In genomic region chr12:121789800-121790748, GRCh38 we compare ENCODE assay signal across 8 cellular contexts. TPM values are rescaled to one million over a fixed set of nuclear protein-coding genes. Genes with fewer than 3 reads are reported as not detected.
DNase-seq lines count a peak whose midpoint lies in the region; ATAC-seq and TF ChIP-seq lines count a peak whose summit lies in the region.

No MANE protein-coding gene starts in this region.

- no peaks in the 10 kb centered on the region for H3K9me3 ChIP-seq in HCT116 (ENCODE audit: control insufficient read depth in 1 of 2, insufficient read depth in 1 of 2, low read depth in 1 of 2, low read length in 2 of 2)

- no peaks in the 10 kb centered on the region for H3K9me3 Mint-ChIP-seq in activated T-cell treated with anti-CD3 and anti-CD28 coated beads, Interleukin-2, amount 50 U/mL, for 4 hours

- no peaks in the 10 kb centered on the region for H4K20me1 ChIP-seq in HCT116 (ENCODE audit: insufficient read depth)

- no peak overlapping the region for H3K4me3 ChIP-seq in HCT116 (replicated peaks in 1 of 2; ENCODE audit: low read depth in 1 of 2, low read length in 2 of 2)

- H3K27me3 Mint-ChIP-seq in activated T-cell treated with anti-CD3 and anti-CD28 coated beads, Interleukin-2, amount 50 U/mL, for 4 hours (ENCODE audit: low read depth), result no peaks in the 10 kb centered on the region

- CTCF ChIA-PET in HCT116 (lab: Charles Lee), result interaction anchor here (1.1 kb wide), 1 partner anchor 13 kb away, joined by 3 read pairs; no protein-coding TSS in a partner anchor

- peaks cover 74% of the 10 kb centered on the region for H3K4me1 Mint-ChIP-seq in activated T-cell treated with anti-CD3 and anti-CD28 coated beads, Interleukin-2, amount 50 U/mL, for 4 hours (ENCODE audit: low read depth)

- TF ChIP-seq RAD21 in HCT116 (IDR thresholded peaks at IDR 0.05; ENCODE audit: low read depth), result no peak

- peaks cover 17% of the 10 kb centered on the region for H3K36me3 Mint-ChIP-seq in activated T-cell treated with anti-CD3 and anti-CD28 coated beads, Interleukin-2, amount 50 U/mL, for 4 hours (ENCODE audit: insufficient read depth)

- DNase-seq in EH (ENCODE audit: low read depth) (peak; percentile 35), HCT116 (ENCODE audit: low read depth, low spot score) (no peak), NOMO-1 treated with dmso at 0.1 percent for 144 hours (lab: John Stamatoyannopoulos, UW; ENCODE audit: unreplicated experiment) (peak; percentile 93), islet precursor cell (peak; percentile 81), A172 (ENCODE audit: low spot score) (no peak), HT-29 (ENCODE audit: low spot score) (no peak)
- DNase-seq in activated T-cell treated with anti-CD3 and anti-CD28 coated beads, Interleukin-2, amount 50 U/mL, for 4 hours, result peak; percentile 92
- DNase-seq in stimulated activated CD4-positive, alpha-beta T cell treated with anti-CD3 and anti-CD28 coated beads, TNF-alpha, amount 100 ng/mL, for 48 hours (ENCODE audit: low read depth in 3 of 3), result peak; percentile 78 to 92 (median 85)

- peaks cover 66% of the 10 kb centered on the region for H3K79me2 ChIP-seq in HCT116 (ENCODE audit: insufficient read depth, low read length)

- no TSS peak for BruUV-seq in HCT116 (replicated peaks; lab: Mats Ljungman, UMichigan)

- peak overlapping the region; percentile 43 for H3K9ac ChIP-seq in HCT116 (ENCODE audit: low read length)

- H3K27me3 ChIP-seq in HCT116 (ENCODE audit: insufficient read depth, low read length), result no peaks in the 10 kb centered on the region

- TF ChIP-seq POLR2A in HCT116 (IDR thresholded peaks at IDR 0.05; ENCODE audit: borderline replicate concordance, extremely low read depth, insufficient read depth, insufficient read length), result no peak

- H3K4me2 ChIP-seq in HCT116 (ENCODE audit: low read length), result peak overlapping the region; percentile 63

- intact Hi-C loops in HCT116 (cut with micrococcal nuclease), result no loop called here

- H2AFZ ChIP-seq in HCT116 (ENCODE audit: low read depth, low read length, poor library complexity, severe bottlenecking), result no peak overlapping the region

- TF ChIP-seq CTCF in HCT116 (IDR thresholded peaks at IDR 0.05 in 2 of 3, conservative IDR thresholded peaks at IDR 0.05 in 1 of 3; ENCODE audit: borderline replicate concordance in 1 of 3, insufficient read depth in 1 of 3, low read depth in 2 of 3, low read length in 2 of 3), result no peak

- H3K4me1 ChIP-seq in HCT116 (ENCODE audit: control insufficient read depth in 1 of 2, insufficient read depth in 2 of 2, low read length in 2 of 2), result peaks cover 66 to 93% of the 10 kb centered on the region in 2 experiments

- no peak for ATAC-seq in HCT116
- ATAC-seq in activated T-cell treated with anti-CD3 and anti-CD28 coated beads, Interleukin-2, amount 50 U/mL, for 4 hours, result peak; percentile 59 to 63

- RAD21 ChIA-PET in HCT116 (lab: Charles Lee; ENCODE audit: low non-redundant PET in 1 of 2, low total read pairs in 2 of 2, uncharacterized antibody in 2 of 2, unreplicated experiment in 2 of 2), result no interaction called here

- POLR2A ChIA-PET in HCT116 (lab: Charles Lee), result no interaction called here

- peak overlapping the region; percentile 94 for H3K4me3 Mint-ChIP-seq in activated T-cell treated with anti-CD3 and anti-CD28 coated beads, Interleukin-2, amount 50 U/mL, for 4 hours

- 0 out of 4 replicates have a peak, but pooled peaks cover 2 to 9% of the 10 kb centered on the region in 2 experiments for H3K36me3 ChIP-seq in HCT116 (ENCODE audit: control insufficient read depth in 1 of 2, insufficient read depth in 2 of 2, low read length in 2 of 2)

- H3K27ac ChIP-seq in HCT116 (ENCODE audit: low read depth, low read length), result peak overlapping the region; percentile 98

- H3K9me2 ChIP-seq in HCT116 (ENCODE audit: insufficient read depth), result no peaks in the 10 kb centered on the region

TF ChIP-seq in HCT116, 20 proteins besides CTCF, POLR2A, EP300 and RAD21:
- TF ChIP-seq SIN3A (IDR thresholded peaks at IDR 0.05; ENCODE audit: low read depth) (no peak), ELF1 (IDR thresholded peaks at IDR 0.05; ENCODE audit: borderline replicate concordance, low read depth) (no peak), ATF3 (IDR thresholded peaks at IDR 0.05) (no peak), EZH2phosphoT487 (IDR thresholded peaks at IDR 0.05; ENCODE audit: borderline replicate concordance) (no peak), MAX (IDR thresholded peaks at IDR 0.05) (no peak), POLR2AphosphoS5 (IDR thresholded peaks at IDR 0.05; ENCODE audit: low read depth, low read length) (no peak), EGR1 (IDR thresholded peaks at IDR 0.05; ENCODE audit: low read depth) (no peak), ZNF274 (IDR thresholded peaks at IDR 0.05; ENCODE audit: low read depth, low read length) (no peak), REST (IDR thresholded peaks at IDR 0.05; ENCODE audit: low read depth) (no peak), CEBPB (IDR thresholded peaks at IDR 0.05; ENCODE audit: low read depth) (no peak), SRF (IDR thresholded peaks at IDR 0.05; ENCODE audit: low read depth) (no peak), ZBTB33 (IDR thresholded peaks at IDR 0.05; ENCODE audit: extremely low read depth, insufficient replicate concordance, low read length) (no peak), YY1 (IDR thresholded peaks at IDR 0.05; ENCODE audit: extremely low read depth, insufficient replicate concordance, low read depth, low read length) (no peak), SP1 (IDR thresholded peaks at IDR 0.05; ENCODE audit: low read depth) (no peak), ZFX (IDR thresholded peaks at IDR 0.05) (no peak), CBX3 (IDR thresholded peaks at IDR 0.05; ENCODE audit: low read depth) (no peak), EZH2 (IDR thresholded peaks at IDR 0.05) (no peak)
TF ChIP-seq in HCT116: peak in this region for 0.

RNA-seq across cellular contexts. Expression of gene RHOF, which starts 3.4 kb away (rescaled TPM):
- total RNA-seq in HCT116 (2021; ENCODE audit: unreplicated experiment), result 116 TPM
- 93.4 and 134 TPM in 2 replicates for polyA plus RNA-seq in HCT116 (2012)
- total RNA-seq in activated T-cell treated with anti-CD3 and anti-CD28 coated beads, Interleukin-2, amount 50 U/mL, for 4 hours, result 10 to 100 TPM; 80.7 to 94.6 (median 85.8) TPM
- total RNA-seq in A172 (2014; rRNA removed; shearing (Covaris generic)), result 1.8 and 2.7 TPM in 2 replicates
- 35.1 and 37.2 TPM in 2 replicates for total RNA-seq in HT-29 (2014; rRNA removed; shearing (Covaris generic))

RNA-seq across cellular contexts. Expression of gene SETD1B, which starts 13.7 kb away (rescaled TPM):
- 17.5 TPM for total RNA-seq in HCT116 (2021; ENCODE audit: unreplicated experiment)
- 6.6 and 7.3 TPM in 2 replicates for polyA plus RNA-seq in HCT116 (2012)
- 10 to 100 TPM; 30.4 to 32.7 (median 31.7) TPM for total RNA-seq in activated T-cell treated with anti-CD3 and anti-CD28 coated beads, Interleukin-2, amount 50 U/mL, for 4 hours
- 1.9 and 2.4 TPM in 2 replicates for total RNA-seq in A172 (2014; rRNA removed; shearing (Covaris generic))
- total RNA-seq in HT-29 (2014; rRNA removed; shearing (Covaris generic)), result 7.2 and 7.7 TPM in 2 replicates

Comparison
In these comparisons a context has a peak if more than half of its experiments do, and no peak if none do; other contexts are left out.
1. DNase-seq: peak in EH (single experiment), NOMO-1 treated with dmso at 0.1 percent for 144 hours (single experiment), activated T-cell treated with anti-CD3 and anti-CD28 coated beads, Interleukin-2, amount 50 U/mL, for 4 hours (single experiment), islet precursor cell (single experiment) and stimulated activated CD4-positive, alpha-beta T cell treated with anti-CD3 and anti-CD28 coated beads, TNF-alpha, amount 100 ng/mL, for 48 hours (3 of 3); none in HCT116 (single experiment), A172 (single experiment) and HT-29 (single experiment).